10 cellular contexts compared by ENCODE assay signal in genomic region chr1:183477986-183478781, GRCh38. TPM values are rescaled to one million over a fixed set of nuclear protein-coding genes. Genes with fewer than 3 reads are reported as not detected.
DNase-seq lines count a peak whose midpoint lies in the region; ATAC-seq, FAIRE-seq and TF ChIP-seq lines count a peak whose summit lies in the region.
"Had no signal": no experiment of that assay in that cellular context is flagged by ENCODE, and none has a peak within 500 bp of the region (broad histone marks: within the 10 kb centered on the region; RNA-seq: fewer than 3 reads in every experiment).

No MANE protein-coding gene starts in this region.

- H3K27ac Mint-ChIP-seq in endothelial cell (ENCODE audit: unreplicated experiment): peak overlapping the region; percentile 65

- ATAC-seq in GM21576 (IDR thresholded peaks at IDR 0.05; ENCODE audit: unreplicated experiment) (peak; percentile 48), HG02588 (IDR thresholded peaks at IDR 0.05; ENCODE audit: unreplicated experiment) (no peak)

- no peak for TF ChIP-seq CTCF in endothelial cell (IDR thresholded peaks at IDR 0.05; ENCODE audit: unreplicated experiment)

- H3K4me3 Mint-ChIP-seq in endothelial cell (ENCODE audit: unreplicated experiment): no peak overlapping the region

- H3K27me3 Mint-ChIP-seq in endothelial cell (ENCODE audit: unreplicated experiment): peaks cover under 1% of the 10 kb centered on the region

- peak; percentile 86 for FAIRE-seq in GM18507 (lab: Jason Lieb, UNC)

- H3K9me3 Mint-ChIP-seq in endothelial cell (ENCODE audit: unreplicated experiment): no peaks in the 10 kb centered on the region

- H3K4me1 Mint-ChIP-seq in endothelial cell (ENCODE audit: unreplicated experiment): peaks cover 50% of the 10 kb centered on the region

- peak overlapping the region; percentile 92 for H3K27ac ChIP-seq in KOPT-K1 (ENCODE audit: low read depth, low read length, poor library complexity, severe bottlenecking)

- H3K9me3 ChIP-seq in KOPT-K1 (ENCODE audit: insufficient read depth, low read length, poor library complexity, severe bottlenecking): no peaks in the 10 kb centered on the region

- peaks cover 5% of the 10 kb centered on the region for H3K36me3 Mint-ChIP-seq in endothelial cell (ENCODE audit: low read depth, unreplicated experiment)

- H3K36me3 ChIP-seq in KOPT-K1 (ENCODE audit: insufficient read depth, low read length): 0 out of 2 replicates have a peak, but pooled peaks cover 9% of the 10 kb centered on the region

- DNase-seq in GM18507 (ENCODE audit: extremely low spot score, insufficient read length, low read depth) (no peak), endothelial cell (ENCODE audit: low spot score) (no peak), SKM-1 treated with dmso at 0.1 percent for 144 hours (lab: John Stamatoyannopoulos, UW; ENCODE audit: unreplicated experiment) (no peak), NCI-H2227 treated with DMSO at 0.1 percent for 48 hours (lab: John Stamatoyannopoulos, UW) (no peak), DMS79 treated with DMSO at 0.1 percent for 48 hours (lab: John Stamatoyannopoulos, UW) (no peak)
- DNase-seq: occipital lobe; stimulated activated CD8-positive, alpha-beta memory T cell treated with anti-CD3 and anti-CD28 coated beads, Interleukin-4, amount 100 ng/mL, for 48 hours had no signal

RNA-seq across cellular contexts. Expression of gene SMG7, which starts 5.9 kb away (rescaled TPM):
- total RNA-seq in endothelial cell (ENCODE audit: unreplicated experiment): 70.2 TPM
